In genomic region chr20:52972190-52972937, GRCh38 we compare ENCODE assay signal across 9 cellular contexts. TPM values are rescaled to one million over a fixed set of nuclear protein-coding genes. Genes with fewer than 3 reads are reported as not detected.
DNase-seq lines count a peak whose midpoint lies in the region; TF ChIP-seq lines count a peak whose summit lies in the region.
"Had no signal": no experiment of that assay in that cellular context is flagged by ENCODE, and none has a peak within 500 bp of the region (broad histone marks: within the 10 kb centered on the region; RNA-seq: fewer than 3 reads in every experiment).

Gene TSHZ2, plus strand, starts transcription at chr20:52972358. Its CDS starts 936 bp downstream, at chr20:52973294.

- no peaks in the 10 kb centered on the region for H3K27me3 Mint-ChIP-seq in MCF 10A (ENCODE audit: insufficient read depth, unreplicated experiment)

- peak within 1 kb of the TSS; percentile 52 for H3K27ac Mint-ChIP-seq in MCF 10A (ENCODE audit: low read depth, unreplicated experiment)
- H3K27ac Mint-ChIP-seq: dendritic cell treated with granulocyte-macrophage colony-stimulating factor and Interleukin-4, amounts not matched to agents 40 ng/mL and 50 ng/mL, for 4 days had no signal

- peaks cover 23% of the 10 kb centered on the region for H3K4me1 Mint-ChIP-seq in MCF 10A (ENCODE audit: insufficient read depth, unreplicated experiment)

- CTCF ChIA-PET in MCF 10A (lab: Yijun Ruan, JAX), result interaction anchor here (0.6 to 1.1 kb wide), 4 partner anchors 184 to 575 kb away, joined by 3 to 4 read pairs (median 3); no protein-coding TSS in a partner anchor

- POLR2A ChIA-PET in MCF 10A (lab: Yijun Ruan, JAX), result interaction anchor here (2.1 to 4.6 kb wide), 5 partner anchors 9 to 110 kb away, joined by 6 to 34 read pairs (median 25); no protein-coding TSS in a partner anchor

- no peaks in the 10 kb centered on the region for H3K9me3 Mint-ChIP-seq in MCF 10A (ENCODE audit: unreplicated experiment)
- H3K9me3 Mint-ChIP-seq: dendritic cell treated with granulocyte-macrophage colony-stimulating factor and Interleukin-4, amounts not matched to agents 40 ng/mL and 50 ng/mL, for 4 days had no signal

- peaks cover 7% of the 10 kb centered on the region for H3K36me3 Mint-ChIP-seq in MCF 10A (ENCODE audit: insufficient read depth, unreplicated experiment)

- no peak for TF ChIP-seq CTCF in MCF 10A (IDR thresholded peaks at IDR 0.05; ENCODE audit: unreplicated experiment)

- intact Hi-C loops in MCF 10A (cut with micrococcal nuclease), result loop anchor here (2.0 to 10.0 kb wide), 5 partner anchors 30 to 190 kb away; no protein-coding TSS in a partner anchor

- peak; percentile 36 for DNase-seq in NCI-H1436 (lab: John Stamatoyannopoulos, UW)
- no peak for DNase-seq in NCI-H1436 treated with DMSO at 0.1 percent for 48 hours (lab: John Stamatoyannopoulos, UW)
- DNase-seq in T-helper 22 cell (ENCODE audit: low read depth), result peak; percentile 23
- DNase-seq in MCF 10A (ENCODE audit: unreplicated experiment), result peak; percentile 31
- DNase-seq in kidney tubule cell (ENCODE audit: low spot score), result peak; percentile 57
- peak; percentile 17 to 33 for DNase-seq in stimulated activated CD4-positive, alpha-beta T cell treated with anti-CD3 and anti-CD28 coated beads, Interleukin-1b, Interleukin-23, amount 100 ng/mL, for 1 hour (ENCODE audit: low read depth in 2 of 2)
- DNase-seq in cortex of kidney (lab: John Stamatoyannopoulos, UW), result no peak
- no peak for DNase-seq in RKO (ENCODE audit: low spot score)

- peak within 1 kb of the TSS; percentile 92 for H3K4me3 Mint-ChIP-seq in MCF 10A (ENCODE audit: unreplicated experiment)
- H3K4me3 Mint-ChIP-seq: dendritic cell treated with granulocyte-macrophage colony-stimulating factor and Interleukin-4, amounts not matched to agents 40 ng/mL and 50 ng/mL, for 4 days had no signal

- no TSS peak for BruUV-seq in MCF 10A (replicated peaks; lab: Mats Ljungman, UMichigan)

RNA-seq across cellular contexts. Expression of gene TSHZ2, which starts in this region (rescaled TPM):
- total RNA-seq in MCF 10A (2022), result 1.6 and 2.3 TPM in 2 replicates

Comparison
In these comparisons a context has a peak if more than half of its experiments do, and no peak if none do; other contexts are left out.
1. DNase-seq: peak in NCI-H1436 (single experiment), T-helper 22 cell (single experiment), MCF 10A (single experiment), kidney tubule cell (single experiment) and stimulated activated CD4-positive, alpha-beta T cell treated with anti-CD3 and anti-CD28 coated beads, Interleukin-1b, Interleukin-23, amount 100 ng/mL, for 1 hour (2 of 2); none in NCI-H1436 treated with DMSO at 0.1 percent for 48 hours (single experiment), cortex of kidney (single experiment) and RKO (single experiment).